ENCODE assay signal across 10 cellular contexts in the genomic region with DNA sequence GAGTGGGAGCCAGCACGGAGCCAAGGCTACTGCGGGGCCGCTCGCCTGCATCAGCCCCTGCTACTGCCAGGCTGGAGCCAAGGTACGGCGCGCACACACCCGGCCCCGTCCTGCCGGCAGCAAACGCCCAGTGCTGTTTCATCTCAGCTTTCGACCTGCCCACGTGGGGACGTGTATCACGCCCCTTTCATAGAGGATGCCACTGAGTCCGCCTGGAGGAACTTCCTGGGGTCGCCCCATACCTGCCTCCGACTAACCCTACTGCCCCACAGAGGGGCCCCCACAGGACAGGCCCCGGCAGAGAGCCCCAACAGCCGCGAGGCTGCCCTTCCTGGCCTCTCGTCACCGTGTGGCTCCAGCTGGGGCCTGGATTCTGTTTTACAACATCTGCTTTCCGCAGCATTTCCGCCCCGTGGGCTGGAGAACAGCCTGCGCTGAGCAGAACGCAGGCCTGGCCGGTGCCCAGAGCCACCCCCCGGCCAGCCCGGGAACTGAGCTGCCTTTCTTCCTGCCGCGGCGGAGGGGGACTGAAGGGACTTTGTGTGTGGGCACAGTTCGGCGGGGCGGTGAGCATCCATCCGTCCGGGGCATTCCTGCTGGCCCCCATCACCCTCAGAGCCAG. TPM values are rescaled to one million over a fixed set of nuclear protein-coding genes. Genes with fewer than 3 reads are reported as not detected.
DNase-seq lines count a peak whose midpoint lies in the region; ATAC-seq and TF ChIP-seq lines count a peak whose summit lies in the region.
"Had no signal": no experiment of that assay in that cellular context is flagged by ENCODE, and none has a peak within 500 bp of the region (broad histone marks: within the 10 kb centered on the region; RNA-seq: fewer than 3 reads in every experiment).

No MANE protein-coding gene starts in this region.

- H2AK5ac ChIP-seq in mesendoderm (ENCODE audit: low read length), result no peak overlapping the region

- H3K23ac ChIP-seq in mesendoderm (ENCODE audit: low read length), result no peak overlapping the region

- H3K27me3 ChIP-seq in BE2C (no peaks in the 10 kb centered on the region), gastroesophageal sphincter (peaks cover 14% of the 10 kb centered on the region), ovary (no peaks in the 10 kb centered on the region), mesendoderm (ENCODE audit: insufficient read depth, low read length, poor library complexity) (no peaks in the 10 kb centered on the region)

- H2BK5ac ChIP-seq in mesendoderm (ENCODE audit: low read length), result no peak overlapping the region

- peak; percentile 88 for DNase-seq in BE2C
- peak; percentile 75 to 87 (median 76) for DNase-seq in ovary
- no peak for DNase-seq in mesendoderm
- DNase-seq in AG20443 (ENCODE audit: low spot score), result no peak
- no peak for DNase-seq in NCI-H2171 (lab: John Stamatoyannopoulos, UW)
- DNase-seq: MM.1S, T1000 had no signal

- H3K27ac ChIP-seq in gastroesophageal sphincter (peak overlapping the region in 3 of 4 donors; percentile 43 to 61 (median 53)), ovary (peak overlapping the region; percentile 43 to 66), mesendoderm (ENCODE audit: low read depth, low read length) (no peak overlapping the region)

- no peak overlapping the region for H2BK15ac ChIP-seq in mesendoderm (replicated peaks; ENCODE audit: low read depth)

- TF ChIP-seq POLR2A in gastroesophageal sphincter (IDR thresholded peaks at IDR 0.05) (no peak), ovary (IDR thresholded peaks at IDR 0.05) (no peak)

- peaks cover 13% of the 10 kb centered on the region for H3K4me1 ChIP-seq in BE2C
- peaks cover 0 to 18% (median 2%) of the 10 kb centered on the region in 3 donors for H3K4me1 ChIP-seq in gastroesophageal sphincter
- peaks cover 9% of the 10 kb centered on the region for H3K4me1 ChIP-seq in ovary (ENCODE audit: insufficient read depth)
- H3K4me1 ChIP-seq in mesendoderm (ENCODE audit: control insufficient read depth, low read depth, low read length), result no peaks in the 10 kb centered on the region

- H3K79me1 ChIP-seq in mesendoderm (ENCODE audit: low read length), result no peaks in the 10 kb centered on the region

- H3K18ac ChIP-seq in mesendoderm (ENCODE audit: low read length), result no peak overlapping the region

- no peak overlapping the region for H2BK120ac ChIP-seq in mesendoderm (ENCODE audit: low read depth, low read length)

- H4K5ac ChIP-seq in mesendoderm (ENCODE audit: low read length), result no peak overlapping the region

- no peak overlapping the region for H4K8ac ChIP-seq in mesendoderm (ENCODE audit: low read depth, low read length)

- no peak overlapping the region for H3K9ac ChIP-seq in mesendoderm (ENCODE audit: low read length)

- no peak overlapping the region for H3K56ac ChIP-seq in mesendoderm (ENCODE audit: low read length)

- 20 to 63% methylated on average over 1 to 11 of the region's 39 CpGs for WGBS in gastroesophageal sphincter (ENCODE audit: low coverage in 1 of 2), 2 donors
- WGBS in ovary, 3 donors, result 4% methylated on average over 33 to 39 of the region's 39 CpGs
- WGBS in mesendoderm (ENCODE audit: extremely low coverage, insufficient coverage, low lambda C conversion rate), result no CpG with 5 or more reads among the region's 39 CpGs

- peak; percentile 55 for TF ChIP-seq CTCF in BE2C (IDR thresholded peaks at IDR 0.05; ENCODE audit: low read depth, low read length)
- TF ChIP-seq CTCF in WI38 (IDR thresholded peaks at IDR 0.05; ENCODE audit: low read depth, low read length), result peak; percentile 35; the same call in 1 of the 2 replicates
- TF ChIP-seq CTCF in gastroesophageal sphincter (IDR thresholded peaks at IDR 0.05), result no peak
- peak in 2 of 3 donors; percentile 31 to 38 for TF ChIP-seq CTCF in ovary (IDR thresholded peaks at IDR 0.05)

- no peak overlapping the region for H3K4ac ChIP-seq in mesendoderm (ENCODE audit: low read depth, low read length)

- intact Hi-C loops in ovary (cut with DNase I), result loop anchor here in 1 of 4 donors (2.0 kb wide), 1 partner anchor 29 kb away; no protein-coding TSS in a partner anchor

- no peak overlapping the region for H3K4me2 ChIP-seq in mesendoderm (ENCODE audit: low read length)

- ATAC-seq in gastroesophageal sphincter (peak; percentile 82), HG02981 (IDR thresholded peaks at IDR 0.05; ENCODE audit: unreplicated experiment) (no peak)

- H3K79me2 ChIP-seq in mesendoderm (ENCODE audit: control insufficient read depth, insufficient read depth, low read length), result no peaks in the 10 kb centered on the region

- H3K9me3 ChIP-seq in BE2C (no peaks in the 10 kb centered on the region), gastroesophageal sphincter (no peaks in the 10 kb centered on the region), ovary (no peaks in the 10 kb centered on the region)

- H3K36me3 ChIP-seq in BE2C (no peaks in the 10 kb centered on the region), gastroesophageal sphincter (peaks cover 0 to 9% of the 10 kb centered on the region in 2 donors), ovary (no peaks in the 10 kb centered on the region), mesendoderm (ENCODE audit: control insufficient read depth, insufficient read depth, low read length) (no peaks in the 10 kb centered on the region)

- H3K4me3 ChIP-seq in BE2C (ENCODE audit: low read depth, low read length), result peak overlapping the region; percentile 27
- no peak overlapping the region for H3K4me3 ChIP-seq in WI38 (ENCODE audit: low read depth, low read length)
- H3K4me3 ChIP-seq in gastroesophageal sphincter, result peak overlapping the region in 1 of 2 donors; percentile 18
- H3K4me3 ChIP-seq in ovary, result no peak overlapping the region
- H3K4me3 ChIP-seq in mesendoderm (ENCODE audit: low read length), result no peak overlapping the region

- no peak for TF ChIP-seq EP300 in gastroesophageal sphincter (IDR thresholded peaks at IDR 0.05)
- no peak for TF ChIP-seq EP300 in ovary (IDR thresholded peaks at IDR 0.05)

RNA-seq across cellular contexts. Expression of a gene that starts 22.9 kb away (rescaled TPM):
- not detected for polyA plus RNA-seq in BE2C (2012; ENCODE audit: insufficient read depth, insufficient read length, low read depth)
- total RNA-seq in gastroesophageal sphincter (1 to 10 TPM in 1 of 4 donors, under 1 TPM in 1, not detected in 2; 0.31 to 1.6 TPM), ovary (10 to 100 TPM in 1 of 7 donors, 1 to 10 TPM in 5, under 1 TPM in 1; 0.45 to 23.8 (median 2.7) TPM)
- 1 to 10 TPM in 1 of 2 donors, under 1 TPM in 1; 0.94 to 2.1 TPM for polyA plus RNA-seq in ovary
- polyA plus RNA-seq in mesendoderm (2013, experiment 1 of 2), result 26.7 TPM
- polyA plus RNA-seq in mesendoderm (2013, experiment 2 of 2), result 27.5 TPM

RNA-seq across cellular contexts. Expression of a gene that starts 27.5 kb away (rescaled TPM):
- polyA plus RNA-seq in BE2C (2012; ENCODE audit: insufficient read depth, insufficient read length, low read depth), result 8.3 TPM
- total RNA-seq in gastroesophageal sphincter (1 to 10 TPM; 4.2 to 9.8 (median 7.1) TPM), ovary (10 to 100 TPM in 6 of 7 donors, 1 to 10 TPM in 1; 6.7 to 21.1 (median 16.8) TPM)
- polyA plus RNA-seq in ovary, result 10 to 100 TPM in 1 of 2 donors, 1 to 10 TPM in 1; 4.0 to 17.3 TPM
- 9.1 TPM for polyA plus RNA-seq in mesendoderm (2013, experiment 1 of 2)
- polyA plus RNA-seq in mesendoderm (2013, experiment 2 of 2), result 9.0 TPM

Comparison
In these comparisons a context has a peak if more than half of its experiments do, and no peak if none do; other contexts are left out.
1. DNase-seq: peak in BE2C (single experiment) and ovary (5 of 5); none in mesendoderm (single experiment), AG20443 (single experiment) and NCI-H2171 (single experiment).
2. CTCF ChIP-seq: peak in BE2C (single experiment), WI38 (single experiment) and ovary (2 of 3); none in gastroesophageal sphincter (0 of 4).